24 cellular contexts compared by ENCODE assay signal in the genomic region with DNA sequence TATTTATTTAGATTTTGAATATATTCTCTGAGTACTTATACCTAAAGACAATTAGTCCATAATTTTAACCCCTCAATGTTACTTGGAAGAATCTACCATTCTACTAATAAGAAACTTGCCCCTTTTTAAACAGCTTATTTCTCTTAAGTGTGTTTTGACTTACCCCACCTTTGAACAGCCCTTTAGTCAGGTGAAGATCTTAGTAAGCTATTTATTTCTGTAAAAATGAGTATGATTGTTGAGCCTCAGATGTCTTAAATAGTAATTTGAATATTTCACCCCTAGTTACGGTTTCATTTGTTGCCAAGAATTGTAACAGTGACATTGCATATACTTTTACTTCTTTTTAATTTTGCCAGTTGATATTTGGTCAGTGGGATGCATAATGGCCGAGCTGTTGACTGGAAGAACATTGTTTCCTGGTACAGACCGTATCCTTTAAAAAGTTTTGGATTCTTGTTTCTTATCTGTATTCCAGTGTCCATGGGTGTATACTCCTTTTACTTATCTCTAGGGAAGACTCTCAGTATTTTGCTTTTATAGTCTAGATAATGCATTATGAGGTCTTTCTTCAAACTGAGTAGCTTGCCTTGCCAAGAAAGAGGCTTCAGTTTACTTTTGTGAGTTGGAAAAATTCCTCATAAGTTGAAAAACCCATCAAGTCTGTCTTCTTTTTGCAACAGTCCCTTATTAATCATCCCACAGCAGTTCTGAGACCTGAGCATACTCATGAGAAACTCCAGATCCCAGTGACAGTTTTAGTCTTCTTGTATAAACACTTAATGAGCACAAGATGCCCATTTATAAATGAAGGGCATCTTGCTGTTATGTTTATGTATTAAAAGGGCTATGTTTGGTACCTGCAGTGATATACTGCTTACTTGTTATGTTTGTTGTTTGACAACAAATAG. TPM values are rescaled to one million over a fixed set of nuclear protein-coding genes. Genes with fewer than 3 reads are reported as not detected.
DNase-seq lines count a peak whose midpoint lies in the region; ATAC-seq and TF ChIP-seq lines count a peak whose summit lies in the region.
"Had no signal": no experiment of that assay in that cellular context is flagged by ENCODE, and none has a peak within 500 bp of the region (broad histone marks: within the 10 kb centered on the region; RNA-seq: fewer than 3 reads in every experiment).

No MANE protein-coding gene starts in this region.

- H3K36me3 ChIP-seq in smooth muscle cell (ENCODE audit: low read depth) (peaks cover 28% of the 10 kb centered on the region), A673 (ENCODE audit: insufficient read depth, low read length, poor library complexity, severe bottlenecking) (peaks cover 32% of the 10 kb centered on the region)

- DNase-seq in activated CD4-positive, alpha-beta T cell treated with anti-CD3 and anti-CD28 coated beads for 36 hours: no peak
- DNase-seq in activated CD4-positive, alpha-beta T cell treated with anti-CD3 and anti-CD28 coated beads, Interleukin-2, amount 50 U/mL, for 1 hour: no peak
- DNase-seq in T-cell: no peak
- no peak for DNase-seq in immature natural killer cell
- no peak for DNase-seq in smooth muscle cell (lab: John Stamatoyannopoulos, UW; ENCODE audit: unreplicated experiment)
- DNase-seq in KBM-7: no peak
- DNase-seq in A673 (ENCODE audit: low spot score): no peak
- DNase-seq in NCI-H187 (lab: John Stamatoyannopoulos, UW): no peak
- DNase-seq: activated CD4-positive, alpha-beta T cell treated with anti-CD3 and anti-CD28 coated beads for 1 hour; CD4-positive, alpha-beta memory T cell; DMS 273 treated with DMSO at 0.1 percent for 48 hours; effector memory CD8-positive, alpha-beta T cell; EL; gastrocnemius medialis; NCI-H1436; NCI-H345; NCI-H774; occipital lobe; stimulated activated CD4-positive, alpha-beta T cell treated with anti-CD3 and anti-CD28 coated beads, Interleukin-1b, Interleukin-23, amount 100 ng/mL, for 48 hours; stimulated activated CD8-positive, alpha-beta memory T cell treated with anti-CD3 and anti-CD28 coated beads, Interleukin-4, amount 100 ng/mL, for 48 hours had no signal

- H3K27ac Mint-ChIP-seq in activated CD4-positive, alpha-beta T cell treated with anti-CD3 and anti-CD28 coated beads for 36 hours: peak overlapping the region; percentile 0
- H3K27ac Mint-ChIP-seq in T-cell (peak overlapping the region; percentile 2 to 24), immature natural killer cell (peak overlapping the region in 5 of 6 donors; percentile 2 to 79 (median 46))
- H3K27ac Mint-ChIP-seq: activated naive CD4-positive, alpha-beta T cell treated with anti-CD3 and anti-CD28 coated beads, Interleukin-2, amount 10 ng/mL, durations not matched to agents 7 days and 5 days had no signal

- peaks cover 40% of the 10 kb centered on the region for H4K20me1 ChIP-seq in smooth muscle cell (ENCODE audit: low read depth)

- POLR2A ChIA-PET in activated CD4-positive, alpha-beta T cell treated with anti-CD3 and anti-CD28 coated beads for 36 hours (lab: Charles Lee): interaction anchor here (0.7 kb wide), 1 partner anchor 31 kb away, joined by 3 read pairs; no protein-coding TSS in a partner anchor
- POLR2A ChIA-PET in T-cell (lab: Charles Lee) (interaction anchor here in 1 of 2 donors (0.7 kb wide), 1 partner anchor 1895 kb away, joined by 3 read pairs; no protein-coding TSS in a partner anchor), A673 (lab: Charles Lee; ENCODE audit: low non-redundant PET) (no interaction called here)

- no peak overlapping the region for H3K9ac ChIP-seq in smooth muscle cell (ENCODE audit: low read depth)

- no peak overlapping the region for H3K4me3 ChIP-seq in smooth muscle cell
- H3K4me3 ChIP-seq in A673 (ENCODE audit: low read depth, low read length, poor library complexity, severe bottlenecking): no peak overlapping the region
- H3K4me3 ChIP-seq: gastrocnemius medialis had no signal

- in situ Hi-C loops in KBM-7 (cut with MboI; ENCODE audit: low pct_unique_long_range_greater_than_20kb, low sequenced_read_pairs): no loop called here

- H3K4me1 ChIP-seq in smooth muscle cell (ENCODE audit: low read depth): no peaks in the 10 kb centered on the region
- peaks cover 3% of the 10 kb centered on the region for H3K4me1 ChIP-seq in A673 (ENCODE audit: insufficient read depth, low read length, poor library complexity, severe bottlenecking)
- H3K4me1 ChIP-seq: gastrocnemius medialis had no signal

- no TSS peak for BruUV-seq in A673 (replicated peaks; lab: Mats Ljungman, UMichigan)

- H3F3A ChIP-seq in smooth muscle cell (ENCODE audit: low read depth): no peaks in the 10 kb centered on the region

- no peak overlapping the region for H2AFZ ChIP-seq in smooth muscle cell (ENCODE audit: low read depth)

- intact Hi-C loops in activated CD4-positive, alpha-beta T cell treated with anti-CD3 and anti-CD28 coated beads for 36 hours (cut with DNase I, micrococcal nuclease): no loop called here
- intact Hi-C loops in A673 (cut with micrococcal nuclease; ENCODE audit: unreplicated experiment): no loop called here

- H3K9me3 ChIP-seq in smooth muscle cell (replicated peaks; ENCODE audit: low read depth): no peaks in the 10 kb centered on the region
- H3K9me3 ChIP-seq in A673 (ENCODE audit: low read depth, low read length, poor library complexity, severe bottlenecking): peaks cover 8% of the 10 kb centered on the region

- H3K27me3 Mint-ChIP-seq in activated CD4-positive, alpha-beta T cell treated with anti-CD3 and anti-CD28 coated beads for 36 hours: no peaks in the 10 kb centered on the region
- H3K27me3 Mint-ChIP-seq in T-cell (no peaks in the 10 kb centered on the region), immature natural killer cell (ENCODE audit: low read depth in 3 of 3) (peaks cover 0 to 3% (median 0%) of the 10 kb centered on the region in 3 donors)
- H3K27me3 Mint-ChIP-seq: activated naive CD4-positive, alpha-beta T cell treated with anti-CD3 and anti-CD28 coated beads, Interleukin-2, amount 10 ng/mL, durations not matched to agents 7 days and 5 days; CD4-positive, alpha-beta memory T cell; effector memory CD8-positive, alpha-beta T cell had no signal

- 61% methylated on average over 3 of the region's 3 CpGs for WGBS in smooth muscle cell (ENCODE audit: low lambda C conversion rate)

- ATAC-seq in activated CD4-positive, alpha-beta T cell treated with anti-CD3 and anti-CD28 coated beads for 36 hours: no peak
- no peak for ATAC-seq in T-cell (replicated peaks in 1 of 4)
- ATAC-seq: gastrocnemius medialis had no signal

- no peaks in the 10 kb centered on the region for H3K9me3 Mint-ChIP-seq in activated CD4-positive, alpha-beta T cell treated with anti-CD3 and anti-CD28 coated beads for 36 hours (ENCODE audit: low read depth)
- no peaks in the 10 kb centered on the region for H3K9me3 Mint-ChIP-seq in T-cell
- H3K9me3 Mint-ChIP-seq in immature natural killer cell: no peaks in the 10 kb centered on the region
- H3K9me3 Mint-ChIP-seq: CD4-positive, alpha-beta memory T cell; effector memory CD8-positive, alpha-beta T cell had no signal

- CTCF ChIA-PET in activated CD4-positive, alpha-beta T cell treated with anti-CD3 and anti-CD28 coated beads for 36 hours (lab: Charles Lee): interaction anchor here (0.8 to 3.2 kb wide), 10 partner anchors 8 to 224 kb away, joined by 3 to 16 read pairs (median 3); a partner anchor contains a TSS
- CTCF ChIA-PET in T-cell (lab: Charles Lee) (interaction anchor here (0.6 kb wide), 2 partner anchors 22 to 39 kb away, joined by 3 to 4 read pairs; no protein-coding TSS in a partner anchor), A673 (lab: Charles Lee) (no interaction called here)

- H3K4me1 Mint-ChIP-seq in activated CD4-positive, alpha-beta T cell treated with anti-CD3 and anti-CD28 coated beads for 36 hours: peaks cover 24% of the 10 kb centered on the region
- peaks cover 7 to 28% (median 21%) of the 10 kb centered on the region in 3 donors for H3K4me1 Mint-ChIP-seq in T-cell
- H3K4me1 Mint-ChIP-seq in immature natural killer cell: peaks cover 34 to 43% of the 10 kb centered on the region in 2 donors

- no peak overlapping the region for H3K4me3 Mint-ChIP-seq in activated CD4-positive, alpha-beta T cell treated with anti-CD3 and anti-CD28 coated beads for 36 hours
- H3K4me3 Mint-ChIP-seq in T-cell (no peak overlapping the region), immature natural killer cell (no peak overlapping the region)
- H3K4me3 Mint-ChIP-seq: activated naive CD4-positive, alpha-beta T cell treated with anti-CD3 and anti-CD28 coated beads, Interleukin-2, amount 10 ng/mL, durations not matched to agents 7 days and 5 days; effector memory CD8-positive, alpha-beta T cell had no signal

- TF ChIP-seq CTCF in smooth muscle cell (IDR thresholded peaks at IDR 0.05; ENCODE audit: borderline replicate concordance, insufficient read depth, poor library complexity, severe bottlenecking): no peak
- no peak for TF ChIP-seq CTCF in A673 (conservative IDR thresholded peaks at IDR 0.05; ENCODE audit: low read depth, low read length)

- H3K27me3 ChIP-seq in smooth muscle cell (ENCODE audit: low read depth) (no peaks in the 10 kb centered on the region), A673 (replicated peaks; ENCODE audit: insufficient read depth, low read depth, low read length, poor library complexity) (no peaks in the 10 kb centered on the region)
- H3K27me3 ChIP-seq: gastrocnemius medialis had no signal

- H3K4me2 ChIP-seq in smooth muscle cell: peak overlapping the region; percentile 55

- peaks cover 22% of the 10 kb centered on the region for H3K79me2 ChIP-seq in smooth muscle cell (ENCODE audit: low read depth)

- peaks cover 42% of the 10 kb centered on the region for H3K36me3 Mint-ChIP-seq in activated CD4-positive, alpha-beta T cell treated with anti-CD3 and anti-CD28 coated beads for 36 hours (ENCODE audit: low read depth)
- peaks cover 56% of the 10 kb centered on the region for H3K36me3 Mint-ChIP-seq in T-cell
- peaks cover 14 to 20% (median 18%) of the 10 kb centered on the region in 3 donors for H3K36me3 Mint-ChIP-seq in immature natural killer cell

- H3K27ac ChIP-seq in smooth muscle cell (ENCODE audit: low read depth): peak overlapping the region; percentile 57
- H3K27ac ChIP-seq in A673 (ENCODE audit: low read depth, low read length, poor library complexity, severe bottlenecking): no peak overlapping the region
- H3K27ac ChIP-seq: gastrocnemius medialis, RWPE1 had no signal

RNA-seq across cellular contexts. Expression of a gene that starts 48.8 kb away (rescaled TPM):
- 10 to 100 TPM; 39.1 to 44.0 TPM for total RNA-seq in activated CD4-positive, alpha-beta T cell treated with anti-CD3 and anti-CD28 coated beads for 36 hours
- 10 to 100 TPM; 49.3 to 64.5 (median 60.3) TPM for total RNA-seq in T-cell
- polyA plus RNA-seq in immature natural killer cell: 10 to 100 TPM; 34.4 to 71.8 (median 44.6) TPM
- total RNA-seq in smooth muscle cell: 57.6 and 62.8 TPM in 2 replicates
- polyA plus RNA-seq in smooth muscle cell: 28.0 and 29.3 TPM in 2 replicates
- total RNA-seq in A673 (2021): 50.8 and 53.3 TPM in 2 replicates

RNA-seq across cellular contexts. Expression of a gene that starts 52.0 kb away (rescaled TPM):
- total RNA-seq in activated CD4-positive, alpha-beta T cell treated with anti-CD3 and anti-CD28 coated beads for 36 hours: not detected
- not detected for total RNA-seq in T-cell
- polyA plus RNA-seq in immature natural killer cell: not detected
- not detected in 2 replicates for total RNA-seq in smooth muscle cell
- 0.09 TPM in 1 of 2 replicates, not detected in the other for polyA plus RNA-seq in smooth muscle cell
- total RNA-seq in A673 (2021): not detected in 2 replicates
- total RNA-seq: bronchial epithelial cell; T-helper 2 cell treated with Interferon-gamma antibody and Interleukin-4, amounts not matched to agents 100 ng/mL and 5 ng/mL, for 36 hours had no signal
- polyA plus RNA-seq: CD4-positive, alpha-beta memory T cell had no signal

RNA-seq across cellular contexts. Expression of a gene that starts 53.9 kb away (rescaled TPM):
- 10 to 100 TPM; 63.0 to 65.1 TPM for total RNA-seq in activated CD4-positive, alpha-beta T cell treated with anti-CD3 and anti-CD28 coated beads for 36 hours
- 10 to 100 TPM; 38.2 to 45.6 (median 44.1) TPM for total RNA-seq in T-cell
- 10 to 100 TPM; 35.2 to 52.1 (median 38.4) TPM for polyA plus RNA-seq in immature natural killer cell
- total RNA-seq in smooth muscle cell: 10.8 and 11.3 TPM in 2 replicates
- polyA plus RNA-seq in smooth muscle cell: 8.4 and 16.8 TPM in 2 replicates
- total RNA-seq in A673 (2021): 2.6 and 2.7 TPM in 2 replicates
